Comparison of ENCODE assay signal across 8 cellular contexts in the genomic region with DNA sequence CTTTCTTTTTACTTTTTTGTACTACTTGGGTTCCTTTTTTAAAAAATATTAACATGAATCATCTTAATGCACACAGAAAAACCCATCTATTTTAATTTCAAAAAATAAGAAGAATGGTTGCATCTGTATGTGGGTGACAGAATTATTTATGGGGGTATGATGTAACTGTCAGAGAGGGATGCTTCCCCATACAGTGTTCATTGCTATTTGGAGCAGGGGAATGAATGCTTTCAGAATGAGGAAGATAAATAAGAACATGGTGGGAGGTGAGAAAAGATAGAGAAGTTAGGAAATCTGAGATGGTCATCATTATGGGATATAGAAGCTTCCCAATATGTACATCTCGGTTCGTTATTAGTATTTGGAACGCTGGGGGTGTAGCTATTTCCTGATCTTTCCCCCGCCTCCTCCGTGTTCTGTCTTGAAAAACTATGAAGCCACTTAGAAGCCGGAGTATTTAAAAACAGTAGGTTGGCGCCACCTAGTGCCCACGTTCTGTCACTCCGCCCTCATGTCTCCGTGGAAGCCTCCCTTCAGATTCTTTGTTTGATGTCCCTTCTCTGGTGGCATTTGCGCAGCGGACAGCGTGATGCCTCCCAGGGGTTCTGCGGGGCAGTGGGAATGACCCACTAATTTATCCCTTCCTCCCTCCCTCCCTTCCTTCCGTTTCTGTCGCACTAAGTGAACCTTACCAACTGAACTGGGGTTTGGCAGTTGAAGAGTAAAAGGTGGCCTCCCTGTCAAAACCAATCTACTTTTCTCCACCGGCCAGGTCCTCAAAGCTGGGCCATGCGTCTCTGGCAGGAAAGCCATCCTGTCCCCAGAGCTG.
DNase-seq lines count a peak whose midpoint lies in the region; ATAC-seq, FAIRE-seq and TF ChIP-seq lines count a peak whose summit lies in the region.

No MANE protein-coding gene starts in this region.

- no peak overlapping the region for H3K4me3 ChIP-seq in WERI-Rb-1 (ENCODE audit: low read depth, low read length)
- no peak overlapping the region for H3K4me3 ChIP-seq in bronchial epithelial cell (ENCODE audit: low read depth, low read length)

- DNase-seq in SIG-M5 treated with dmso at 0.1 percent for 504 hours (lab: John Stamatoyannopoulos, UW; ENCODE audit: unreplicated experiment) (peak; percentile 93), SIG-M5 (lab: John Stamatoyannopoulos, UW) (no peak), NCI-H2171 (lab: John Stamatoyannopoulos, UW) (peak; percentile 35), WERI-Rb-1 (peak; percentile 64), bronchial epithelial cell (ENCODE audit: low read depth) (peak; percentile 62), kidney glomerular epithelial cell (lab: John Stamatoyannopoulos, UW) (peak; percentile 80)
- DNase-seq in stimulated activated CD4-positive, alpha-beta T cell treated with anti-CD3 and anti-CD28 coated beads, Interleukin-1b, Interleukin-23, amount 100 ng/mL, for 48 hours, result peak; percentile 51

- peak; percentile 36 for FAIRE-seq in bronchial epithelial cell (lab: Jason Lieb, UNC)

- H3K36me3 ChIP-seq in WERI-Rb-1 (peaks cover 30% of the 10 kb centered on the region), bronchial epithelial cell (ENCODE audit: control insufficient read depth, insufficient read depth, low read length) (no peaks in the 10 kb centered on the region)

- TF ChIP-seq CTCF in WERI-Rb-1 (IDR thresholded peaks at IDR 0.05; ENCODE audit: low read depth, low read length) (peak; percentile 71), bronchial epithelial cell (IDR thresholded peaks at IDR 0.05; ENCODE audit: insufficient read depth, low read length, severe bottlenecking) (peak; percentile 79)

- H3K9me3 ChIP-seq in WERI-Rb-1 (ENCODE audit: severe bottlenecking), result no peaks in the 10 kb centered on the region

- no peaks in the 10 kb centered on the region for H3K27me3 ChIP-seq in WERI-Rb-1 (ENCODE audit: insufficient read depth, low read depth, severe bottlenecking)
- no peaks in the 10 kb centered on the region for H3K27me3 ChIP-seq in bronchial epithelial cell (ENCODE audit: control insufficient read depth, insufficient read depth, low read length)

- no peak overlapping the region for H3K27ac ChIP-seq in WERI-Rb-1

- ATAC-seq in HG02943 (IDR thresholded peaks at IDR 0.05; ENCODE audit: low read depth, unreplicated experiment), result peak; percentile 67
